ENCODE assay signal across 8 cellular contexts in genomic region chr4:127400736-127401346, GRCh38.
DNase-seq lines count a peak whose midpoint lies in the region; ATAC-seq and TF ChIP-seq lines count a peak whose summit lies in the region.

No MANE protein-coding gene starts in this region.

- H3K27ac Mint-ChIP-seq in endodermal cell: no peak overlapping the region

- H3K27me3 ChIP-seq in endodermal cell (ENCODE audit: control insufficient read depth, insufficient read depth, low read length, poor library complexity, severe bottlenecking): no peaks in the 10 kb centered on the region

- H3K9me3 ChIP-seq in endodermal cell (ENCODE audit: control insufficient read depth, low read length): peaks cover under 1% of the 10 kb centered on the region
- H3K9me3 ChIP-seq in mucosa of descending colon: no peaks in the 10 kb centered on the region

- ATAC-seq in GM21360 (IDR thresholded peaks at IDR 0.05; ENCODE audit: unreplicated experiment) (peak; percentile 87), HG03575 (IDR thresholded peaks at IDR 0.05; ENCODE audit: extremely low read depth, insufficient number of reproducible peaks, low FRiP score, unreplicated experiment) (peak; percentile 48), mucosa of descending colon (peak; percentile 45), HG03097 (IDR thresholded peaks at IDR 0.05; ENCODE audit: low FRiP score, unreplicated experiment) (no peak)

- H3K4me3 ChIP-seq in endodermal cell (ENCODE audit: low read length): no peak overlapping the region
- H3K4me3 ChIP-seq in mucosa of descending colon: no peak overlapping the region

- no peak overlapping the region for H3K9ac ChIP-seq in endodermal cell (ENCODE audit: extremely low read depth, low read length, poor library complexity, severe bottlenecking)

- H3K27me3 Mint-ChIP-seq in endodermal cell (ENCODE audit: insufficient read depth): no peaks in the 10 kb centered on the region

- no peaks in the 10 kb centered on the region for H3K36me3 Mint-ChIP-seq in endodermal cell (ENCODE audit: low read depth)

- no peak overlapping the region for H3K27ac ChIP-seq in endodermal cell (ENCODE audit: low read depth, low read length)

- intact Hi-C loops in mucosa of descending colon (cut with DNase I, micrococcal nuclease): no loop called here

- peak; percentile 91 for TF ChIP-seq CTCF in endodermal cell (conservative IDR thresholded peaks at IDR 0.05)
- TF ChIP-seq CTCF in mucosa of descending colon (IDR thresholded peaks at IDR 0.05): no peak

- peaks cover 7% of the 10 kb centered on the region for H3K4me1 ChIP-seq in endodermal cell (ENCODE audit: control insufficient read depth, insufficient read depth, low read length)
- H3K4me1 ChIP-seq in mucosa of descending colon (ENCODE audit: low read depth): no peaks in the 10 kb centered on the region

- peaks cover 4% of the 10 kb centered on the region for H3K9me3 Mint-ChIP-seq in endodermal cell

- 0 to 2% methylated on average over 1 of the region's 1 CpG for WGBS in endodermal cell (ENCODE audit: insufficient coverage in 1 of 2, insufficient read length in 1 of 2), 2 experiments

- no peak overlapping the region for H3K4me3 Mint-ChIP-seq in endodermal cell

- H3K36me3 ChIP-seq in endodermal cell (ENCODE audit: control insufficient read depth, insufficient read depth, low read length) (no peaks in the 10 kb centered on the region), mucosa of descending colon (ENCODE audit: low read depth) (no peaks in the 10 kb centered on the region)

- peaks cover 18% of the 10 kb centered on the region for H3K4me1 Mint-ChIP-seq in endodermal cell

- DNase-seq in NCI-H2227 (lab: John Stamatoyannopoulos, UW; ENCODE audit: unreplicated experiment) (peak; percentile 0), NCI-H2227 treated with DMSO at 0.1 percent for 48 hours (lab: John Stamatoyannopoulos, UW) (no peak), RPMI8226 (peak; percentile 48), endodermal cell (peak; percentile 86), mucosa of descending colon (peak in 2 of 3 donors; percentile 34 to 46)
